ENCODE assay signal across 21 cellular contexts in genomic region chr7:43634384-43634783, GRCh38. TPM values are rescaled to one million over a fixed set of nuclear protein-coding genes. Genes with fewer than 3 reads are reported as not detected.
DNase-seq lines count a peak whose midpoint lies in the region; ATAC-seq, FAIRE-seq and TF ChIP-seq lines count a peak whose summit lies in the region.
"Had no signal": no experiment of that assay in that cellular context is flagged by ENCODE, and none has a peak within 500 bp of the region (broad histone marks: within the 10 kb centered on the region; RNA-seq: fewer than 3 reads in every experiment).

No MANE protein-coding gene starts in this region.

- intact Hi-C loops in activated CD4-positive, alpha-beta memory T cell treated with anti-CD3 and anti-CD28 coated beads for 36 hours (cut with micrococcal nuclease): no loop called here
- intact Hi-C loops in naive thymus-derived CD4-positive, alpha-beta T cell (cut with micrococcal nuclease): no loop called here
- intact Hi-C loops in transverse colon (cut with DNase I; ENCODE audit: low total_unique reads): no loop called here

- CTCF ChIA-PET in activated CD4-positive, alpha-beta memory T cell treated with anti-CD3 and anti-CD28 coated beads for 36 hours (lab: Charles Lee): interaction anchor here (0.8 to 1.5 kb wide), 3 partner anchors 11 to 65 kb away, joined by 3 to 5 read pairs (median 4); partner anchors contain the start of gene STK17A
- CTCF ChIA-PET in activated CD4-positive, alpha-beta memory T cell treated with anti-CD3 and anti-CD28 coated beads, Interleukin-2, amount 10 ng/mL, durations not matched to agents 7 days and 5 days (lab: Charles Lee): interaction anchor here (1.2 to 1.7 kb wide), 2 partner anchors 52 to 66 kb away, joined by 3 to 5 read pairs; partner anchors contain the start of gene STK17A
- CTCF ChIA-PET in naive thymus-derived CD4-positive, alpha-beta T cell (lab: Charles Lee): interaction anchor here (0.6 to 1.6 kb wide), 5 partner anchors 14 to 226 kb away, joined by 3 to 8 read pairs (median 3); partner anchors contain the start of gene STK17A

- H3K27me3 ChIP-seq in naive thymus-derived CD4-positive, alpha-beta T cell (ENCODE audit: control insufficient read depth in 2 of 2, insufficient read depth in 2 of 2, low read length in 2 of 2): no peaks in the 10 kb centered on the region
- no peaks in the 10 kb centered on the region for H3K27me3 ChIP-seq in transverse colon
- H3K27me3 ChIP-seq: upper lobe of right lung had no signal

- H3K36me3 ChIP-seq in naive thymus-derived CD4-positive, alpha-beta T cell (ENCODE audit: control insufficient read depth in 2 of 3, insufficient read depth in 3 of 3, low read length in 3 of 3): peaks cover 0 to 13% (median 13%) of the 10 kb centered on the region in 3 experiments
- peaks cover 0 to 28% (median 5%) of the 10 kb centered on the region in 4 donors for H3K36me3 ChIP-seq in transverse colon

- 92% methylated on average over 2 of the region's 2 CpGs; no CpG with 5 or more reads in 1 of the 2 donors for WGBS in transverse colon (ENCODE audit: low coverage in 1 of 2), 2 donors

- DNase-seq in activated CD4-positive, alpha-beta memory T cell treated with anti-CD3 and anti-CD28 coated beads for 36 hours: no peak
- DNase-seq in activated CD4-positive, alpha-beta memory T cell treated with anti-CD3 and anti-CD28 coated beads, Interleukin-2, amount 10 ng/mL, durations not matched to agents 7 days and 5 days: no peak
- no peak for DNase-seq in GM12892 (ENCODE audit: insufficient read length)
- no peak for DNase-seq in naive thymus-derived CD4-positive, alpha-beta T cell
- no peak for DNase-seq in transverse colon
- no peak for DNase-seq in NCI-H2107 treated with DMSO at 0.1 percent for 48 hours (lab: John Stamatoyannopoulos, UW; ENCODE audit: unreplicated experiment)
- no peak for DNase-seq in NCI-H1092 treated with DMSO at 0.1 percent for 48 hours (lab: John Stamatoyannopoulos, UW)
- DNase-seq: activated CD8-positive, alpha-beta memory T cell treated with anti-CD3 and anti-CD28 coated beads for 24 hours; caudate nucleus; H7; left ventricle myocardium superior; NCI-H187; NCI-H2227 treated with DMSO at 0.1 percent for 48 hours; NCI-H774; nucleus accumbens; SIG-M5; stimulated activated CD4-positive, alpha-beta T cell treated with anti-CD3 and anti-CD28 coated beads, Interleukin-4, amount 100 ng/mL, for 4 hours; upper lobe of right lung had no signal

- H3K9me3 ChIP-seq in naive thymus-derived CD4-positive, alpha-beta T cell (ENCODE audit: control insufficient read depth in 2 of 3, low read length in 3 of 3): no peaks in the 10 kb centered on the region
- no peaks in the 10 kb centered on the region for H3K9me3 ChIP-seq in transverse colon
- H3K9me3 ChIP-seq: upper lobe of right lung had no signal

- H3K27ac Mint-ChIP-seq in activated CD4-positive, alpha-beta memory T cell treated with anti-CD3 and anti-CD28 coated beads for 36 hours: peak overlapping the region; percentile 29
- H3K27ac Mint-ChIP-seq in activated CD4-positive, alpha-beta memory T cell treated with anti-CD3 and anti-CD28 coated beads, Interleukin-2, amount 10 ng/mL, durations not matched to agents 7 days and 5 days: no peak overlapping the region
- H3K27ac Mint-ChIP-seq in activated naive CD8-positive, alpha-beta T cell: peak overlapping the region; percentile 96
- peak overlapping the region in 7 of 9 donors; percentile 19 to 100 (median 92) for H3K27ac Mint-ChIP-seq in naive thymus-derived CD4-positive, alpha-beta T cell
- H3K27ac Mint-ChIP-seq: activated T-helper 2 cell treated with anti-CD3 and anti-CD28 coated beads, Interferon-gamma antibody, Interleukin-2, Interleukin-4, amounts not matched to agents 10 μg/mL and 5 μg/mL and 100 μg/mL, durations not matched to agents 14 hours and 24 hours and 36 hours had no signal

- in situ Hi-C loops in transverse colon (cut with MboI; ENCODE audit: low pct_ligation_motif_present in 1 of 4, low pct_unique_long_range_greater_than_20kb in 1 of 4, low sequenced_read_pairs in 3 of 4): loop anchor here in 1 of 4 donors (5.0 kb wide), 1 partner anchor 37 kb away; no protein-coding TSS in a partner anchor

- POLR2A ChIA-PET in activated CD4-positive, alpha-beta memory T cell treated with anti-CD3 and anti-CD28 coated beads for 36 hours (lab: Charles Lee): no interaction called here
- POLR2A ChIA-PET in activated CD4-positive, alpha-beta memory T cell treated with anti-CD3 and anti-CD28 coated beads, Interleukin-2, amount 10 ng/mL, durations not matched to agents 7 days and 5 days (lab: Charles Lee): no interaction called here
- POLR2A ChIA-PET in naive thymus-derived CD4-positive, alpha-beta T cell (lab: Charles Lee): interaction anchor here (1.1 to 15.9 kb wide), 4 partner anchors 14 to 65 kb away, joined by 3 to 210 read pairs (median 4); partner anchors contain the start of gene STK17A

- no peak overlapping the region for H3K4me3 Mint-ChIP-seq in activated CD4-positive, alpha-beta memory T cell treated with anti-CD3 and anti-CD28 coated beads for 36 hours
- H3K4me3 Mint-ChIP-seq in activated CD4-positive, alpha-beta memory T cell treated with anti-CD3 and anti-CD28 coated beads, Interleukin-2, amount 10 ng/mL, durations not matched to agents 7 days and 5 days: no peak overlapping the region
- H3K4me3 Mint-ChIP-seq in activated naive CD8-positive, alpha-beta T cell: no peak overlapping the region
- peak overlapping the region in 6 of 10 donors; percentile 29 to 78 (median 63) for H3K4me3 Mint-ChIP-seq in naive thymus-derived CD4-positive, alpha-beta T cell

- no peak for TF ChIP-seq CTCF in transverse colon (IDR thresholded peaks at IDR 0.05)

- peaks cover 63 to 83% of the 10 kb centered on the region in 2 donors for H3K4me1 ChIP-seq in naive thymus-derived CD4-positive, alpha-beta T cell (ENCODE audit: control insufficient read depth in 2 of 2, insufficient read depth in 2 of 2, low read length in 2 of 2)
- peaks cover under 1 to 28% (median 7%) of the 10 kb centered on the region in 4 donors for H3K4me1 ChIP-seq in transverse colon

- H3K27ac ChIP-seq in naive thymus-derived CD4-positive, alpha-beta T cell (ENCODE audit: low read depth, low read length): peak overlapping the region; percentile 53
- no peak overlapping the region for H3K27ac ChIP-seq in transverse colon
- H3K27ac ChIP-seq: KMS-11, upper lobe of right lung had no signal

- no peak for TF ChIP-seq EP300 in transverse colon (IDR thresholded peaks at IDR 0.05; ENCODE audit: low read depth)

- peaks cover 71% of the 10 kb centered on the region for H3K36me3 Mint-ChIP-seq in activated CD4-positive, alpha-beta memory T cell treated with anti-CD3 and anti-CD28 coated beads for 36 hours
- H3K36me3 Mint-ChIP-seq in activated CD4-positive, alpha-beta memory T cell treated with anti-CD3 and anti-CD28 coated beads, Interleukin-2, amount 10 ng/mL, durations not matched to agents 7 days and 5 days (ENCODE audit: low read depth): peaks cover 88% of the 10 kb centered on the region
- peaks cover 48% of the 10 kb centered on the region for H3K36me3 Mint-ChIP-seq in activated naive CD8-positive, alpha-beta T cell
- peaks cover 19 to 56% (median 50%) of the 10 kb centered on the region in 5 donors for H3K36me3 Mint-ChIP-seq in naive thymus-derived CD4-positive, alpha-beta T cell

- no peak for ATAC-seq in naive thymus-derived CD4-positive, alpha-beta T cell
- ATAC-seq: left ventricle myocardium superior, upper lobe of right lung had no signal

- peaks cover 77% of the 10 kb centered on the region for H3K4me1 Mint-ChIP-seq in activated CD4-positive, alpha-beta memory T cell treated with anti-CD3 and anti-CD28 coated beads for 36 hours (ENCODE audit: low read depth)
- peaks cover 55% of the 10 kb centered on the region for H3K4me1 Mint-ChIP-seq in activated CD4-positive, alpha-beta memory T cell treated with anti-CD3 and anti-CD28 coated beads, Interleukin-2, amount 10 ng/mL, durations not matched to agents 7 days and 5 days
- H3K4me1 Mint-ChIP-seq in activated naive CD8-positive, alpha-beta T cell (ENCODE audit: low read depth): peaks cover 93% of the 10 kb centered on the region
- H3K4me1 Mint-ChIP-seq in naive thymus-derived CD4-positive, alpha-beta T cell: peaks cover 47 to 94% (median 89%) of the 10 kb centered on the region in 7 donors

- no peaks in the 10 kb centered on the region for H3K9me3 Mint-ChIP-seq in activated CD4-positive, alpha-beta memory T cell treated with anti-CD3 and anti-CD28 coated beads for 36 hours
- no peaks in the 10 kb centered on the region for H3K9me3 Mint-ChIP-seq in activated CD4-positive, alpha-beta memory T cell treated with anti-CD3 and anti-CD28 coated beads, Interleukin-2, amount 10 ng/mL, durations not matched to agents 7 days and 5 days
- H3K9me3 Mint-ChIP-seq in activated naive CD8-positive, alpha-beta T cell (ENCODE audit: low read depth): no peaks in the 10 kb centered on the region
- peaks cover 0 to 2% (median 0%) of the 10 kb centered on the region in 11 donors for H3K9me3 Mint-ChIP-seq in naive thymus-derived CD4-positive, alpha-beta T cell
- H3K9me3 Mint-ChIP-seq: activated T-helper 2 cell treated with anti-CD3 and anti-CD28 coated beads, Interferon-gamma antibody, Interleukin-2, Interleukin-4, amounts not matched to agents 10 μg/mL and 5 μg/mL and 100 μg/mL, durations not matched to agents 14 hours and 24 hours and 36 hours had no signal

- H3K4me3 ChIP-seq in naive thymus-derived CD4-positive, alpha-beta T cell (ENCODE audit: low read length): no peak overlapping the region
- no peak overlapping the region for H3K4me3 ChIP-seq in transverse colon
- H3K4me3 ChIP-seq: upper lobe of right lung had no signal

- no peaks in the 10 kb centered on the region for H3K27me3 Mint-ChIP-seq in activated CD4-positive, alpha-beta memory T cell treated with anti-CD3 and anti-CD28 coated beads for 36 hours
- H3K27me3 Mint-ChIP-seq in activated CD4-positive, alpha-beta memory T cell treated with anti-CD3 and anti-CD28 coated beads, Interleukin-2, amount 10 ng/mL, durations not matched to agents 7 days and 5 days: no peaks in the 10 kb centered on the region
- no peaks in the 10 kb centered on the region for H3K27me3 Mint-ChIP-seq in activated naive CD8-positive, alpha-beta T cell
- H3K27me3 Mint-ChIP-seq in naive thymus-derived CD4-positive, alpha-beta T cell: no peaks in the 10 kb centered on the region

- peak; percentile 53; the same call in 1 of the 2 replicates for TF ChIP-seq POLR2A in GM12892 (IDR thresholded peaks at IDR 0.05; ENCODE audit: low read depth, low read length)
- TF ChIP-seq POLR2A in transverse colon (IDR thresholded peaks at IDR 0.05): no peak

- no peak for FAIRE-seq in GM12892 (lab: Jason Lieb, UNC)

RNA-seq across cellular contexts. Expression of gene STK17A, which starts 51.5 kb away (rescaled TPM):
- total RNA-seq in activated CD4-positive, alpha-beta memory T cell treated with anti-CD3 and anti-CD28 coated beads for 36 hours: 10 to 100 TPM; 58.2 to 62.6 TPM
- 10 to 100 TPM; 89.5 to 90.3 TPM for total RNA-seq in activated CD4-positive, alpha-beta memory T cell treated with anti-CD3 and anti-CD28 coated beads, Interleukin-2, amount 10 ng/mL, durations not matched to agents 7 days and 5 days
- 82.7 TPM for polyA plus RNA-seq in GM12892 (2012; ENCODE audit: missing spikeins)
- total RNA-seq in naive thymus-derived CD4-positive, alpha-beta T cell: 100 to 1,000 TPM in 2 of 5 experiments, 10 to 100 TPM in 3; 71.3 to 132 (median 95.8) TPM
- polyA plus RNA-seq in naive thymus-derived CD4-positive, alpha-beta T cell: 100 to 1,000 TPM; 199 to 292 TPM
- 10 to 100 TPM in 3 of 4 donors, 1 to 10 TPM in 1; 6.0 to 35.7 (median 26.4) TPM for total RNA-seq in transverse colon

Comparison
In these comparisons a context has a peak if more than half of its experiments do, and no peak if none do; other contexts are left out.
1. H3K4me3 Mint-ChIP-seq: peak in naive thymus-derived CD4-positive, alpha-beta T cell (6 of 10); none in activated CD4-positive, alpha-beta memory T cell treated with anti-CD3 and anti-CD28 coated beads for 36 hours (single experiment), activated CD4-positive, alpha-beta memory T cell treated with anti-CD3 and anti-CD28 coated beads, Interleukin-2, amount 10 ng/mL, durations not matched to agents 7 days and 5 days (single experiment) and activated naive CD8-positive, alpha-beta T cell (single experiment).